ENCODE assay signal across 14 cellular contexts in genomic region chr9:131840751-131841702, GRCh38.
"Had no signal": no experiment of that assay in that cellular context is flagged by ENCODE, and none has a peak within 500 bp of the region (broad histone marks: within the 10 kb centered on the region; RNA-seq: fewer than 3 reads in every experiment).

No MANE protein-coding gene starts in this region.

- H3K4me3 ChIP-seq: gastrocnemius medialis, heart left ventricle, lower lobe of right lung, ovary, sigmoid colon, spleen, thoracic aorta, upper lobe of right lung had no signal

- H3K4me1 ChIP-seq: gastrocnemius medialis, heart left ventricle, lower lobe of right lung, sigmoid colon, spleen, upper lobe of right lung had no signal

- H3K36me3 ChIP-seq: gastrocnemius medialis, heart left ventricle, lower lobe of right lung, ovary, sigmoid colon, spleen, thoracic aorta, upper lobe of right lung had no signal

- H3K27me3 ChIP-seq: ovary had no signal

- H3K27ac ChIP-seq: epithelial cell of prostate, gastrocnemius medialis, lower lobe of right lung, ovary, sigmoid colon, thoracic aorta, upper lobe of right lung, VCaP had no signal

- DNase-seq: activated naive CD4-positive, alpha-beta T cell treated with anti-CD3 and anti-CD28 coated beads, Interleukin-2, amount 50 U/mL, for 16 hours; gastrocnemius medialis; left colon; lower lobe of right lung; midbrain; ovary; sigmoid colon; spleen; T1000; upper lobe of right lung had no signal

- H3K9me3 ChIP-seq: gastrocnemius medialis, heart left ventricle, lower lobe of right lung, ovary, sigmoid colon, spleen, thoracic aorta, upper lobe of right lung had no signal
